28 cellular contexts compared by ENCODE assay signal in the genomic region with DNA sequence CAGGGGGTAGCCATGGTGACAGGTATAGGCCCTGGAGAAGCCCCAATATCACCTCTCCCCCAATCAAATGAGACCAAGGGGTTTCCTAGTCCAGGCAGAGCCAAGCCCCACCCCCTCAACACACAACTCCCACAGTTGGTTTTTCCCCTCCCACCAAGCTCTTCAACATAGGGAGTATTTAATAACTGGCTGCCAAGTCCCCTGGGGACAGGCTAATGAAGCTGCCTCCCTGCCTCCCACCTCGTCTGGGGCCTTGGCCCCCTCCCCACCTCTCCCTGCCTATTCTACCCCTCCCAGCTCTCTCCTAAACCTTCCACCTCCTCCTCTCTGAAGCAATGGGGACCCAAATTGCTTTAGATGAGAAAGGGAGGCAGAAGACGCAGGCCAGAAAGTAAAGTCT. TPM values are rescaled to one million over a fixed set of nuclear protein-coding genes. Genes with fewer than 3 reads are reported as not detected.
A peak's percentile ranks its signal among the peaks of the same experiment; 100 is the strongest.
DNase-seq lines count a peak whose midpoint lies in the region; ATAC-seq and TF ChIP-seq lines count a peak whose summit lies in the region.
"Had no signal": no experiment of that assay in that cellular context is flagged by ENCODE, and none has a peak within 500 bp of the region (broad histone marks: within the 10 kb centered on the region; RNA-seq: fewer than 3 reads in every experiment).

No MANE protein-coding gene starts in this region.

- no peak overlapping the region for H3K27ac ChIP-seq in dorsolateral prefrontal cortex
- no peak overlapping the region for H3K27ac ChIP-seq in gastrocnemius medialis
- H3K27ac ChIP-seq: left ventricle myocardium inferior, stomach, tibial artery had no signal

- peak; percentile 16 for DNase-seq in activated naive CD4-positive, alpha-beta T cell treated with anti-CD3 and anti-CD28 coated beads, Interleukin-2, amount 10 ng/mL, durations not matched to agents 7 days and 5 days
- DNase-seq in activated naive CD4-positive, alpha-beta T cell treated with anti-CD3 and anti-CD28 coated beads, Interleukin-2, amount 50 U/mL, for 16 hours, result no peak
- DNase-seq in NCI-H1417 treated with DMSO at 0.1 percent for 48 hours (lab: John Stamatoyannopoulos, UW), result peak; percentile 34
- DNase-seq in memory B cell (ENCODE audit: low spot score in 2 of 2), result no peak
- no peak for DNase-seq in dorsolateral prefrontal cortex
- no peak for DNase-seq in NCI-H1436 treated with DMSO at 0.1 percent for 48 hours (lab: John Stamatoyannopoulos, UW)
- no peak for DNase-seq in gastrocnemius medialis
- DNase-seq: ACHN; activated CD4-positive, alpha-beta T cell treated with anti-CD3 and anti-CD28 coated beads for 1 hour; central memory CD4-positive, alpha-beta T cell; DND-41; H9; left ventricle myocardium inferior; naive thymus-derived CD8-positive, alpha-beta T cell; NCI-H1436; small intestine; stomach; T-helper 2 cell; tibial artery had no signal

- no peak overlapping the region for H3K4me3 Mint-ChIP-seq in activated naive CD4-positive, alpha-beta T cell treated with anti-CD3 and anti-CD28 coated beads, Interleukin-2, amount 10 ng/mL, durations not matched to agents 7 days and 5 days
- no peak overlapping the region for H3K4me3 Mint-ChIP-seq in memory B cell
- H3K4me3 Mint-ChIP-seq: H9, mesothelial cell of epicardium had no signal

- no peaks in the 10 kb centered on the region for H3K36me3 ChIP-seq in gastrocnemius medialis
- H3K36me3 ChIP-seq: left ventricle myocardium inferior, stomach, tibial artery had no signal

- H3K4me3 ChIP-seq in dorsolateral prefrontal cortex, result no peak overlapping the region
- H3K4me3 ChIP-seq in gastrocnemius medialis, result no peak overlapping the region
- H3K4me3 ChIP-seq: left ventricle myocardium inferior, stomach, tibial artery had no signal

- H3K4me1 Mint-ChIP-seq in activated naive CD4-positive, alpha-beta T cell treated with anti-CD3 and anti-CD28 coated beads, Interleukin-2, amount 10 ng/mL, durations not matched to agents 7 days and 5 days, result peaks cover 37% of the 10 kb centered on the region
- H3K4me1 Mint-ChIP-seq in memory B cell, result peaks cover 27% of the 10 kb centered on the region
- H3K4me1 Mint-ChIP-seq: mesothelial cell of epicardium had no signal

- no peaks in the 10 kb centered on the region for H3K36me3 Mint-ChIP-seq in activated naive CD4-positive, alpha-beta T cell treated with anti-CD3 and anti-CD28 coated beads, Interleukin-2, amount 10 ng/mL, durations not matched to agents 7 days and 5 days
- H3K36me3 Mint-ChIP-seq in memory B cell, result peaks cover 2% of the 10 kb centered on the region
- H3K36me3 Mint-ChIP-seq: mesothelial cell of epicardium had no signal

- H3K4me1 ChIP-seq in gastrocnemius medialis, result no peaks in the 10 kb centered on the region
- H3K4me1 ChIP-seq: tibial artery had no signal

- no peaks in the 10 kb centered on the region for H3K27me3 ChIP-seq in dorsolateral prefrontal cortex
- H3K27me3 ChIP-seq in gastrocnemius medialis, result no peaks in the 10 kb centered on the region
- H3K27me3 ChIP-seq: tibial artery had no signal

- TF ChIP-seq POLR2A in gastrocnemius medialis (IDR thresholded peaks at IDR 0.05), result no peak

- no peaks in the 10 kb centered on the region for H3K9me3 Mint-ChIP-seq in activated naive CD4-positive, alpha-beta T cell treated with anti-CD3 and anti-CD28 coated beads, Interleukin-2, amount 10 ng/mL, durations not matched to agents 7 days and 5 days
- peaks cover under 1% of the 10 kb centered on the region for H3K9me3 Mint-ChIP-seq in memory B cell
- H3K9me3 Mint-ChIP-seq: H9, mesothelial cell of epicardium had no signal

- ATAC-seq in memory B cell (ENCODE audit: low read depth), result no peak
- ATAC-seq in gastrocnemius medialis, result no peak
- ATAC-seq: SK-N-SH treated with all-trans-retinoic acid at 6 μM for 48 hours had no signal

- no peak overlapping the region for H3K27ac Mint-ChIP-seq in activated naive CD4-positive, alpha-beta T cell treated with anti-CD3 and anti-CD28 coated beads, Interleukin-2, amount 10 ng/mL, durations not matched to agents 7 days and 5 days
- peak overlapping the region; percentile 58 for H3K27ac Mint-ChIP-seq in memory B cell
- H3K27ac Mint-ChIP-seq: mesothelial cell of epicardium had no signal

- CTCF ChIA-PET in activated naive CD4-positive, alpha-beta T cell treated with anti-CD3 and anti-CD28 coated beads, Interleukin-2, amount 10 ng/mL, durations not matched to agents 7 days and 5 days (lab: Charles Lee), result interaction anchor here (1.4 kb wide), 1 partner anchor 164 kb away, joined by 3 read pairs; no protein-coding TSS in a partner anchor

- in situ Hi-C loops in gastrocnemius medialis (cut with MboI; ENCODE audit: low sequenced_read_pairs in 4 of 4), result no loop called here

- no peaks in the 10 kb centered on the region for H3K9me3 ChIP-seq in gastrocnemius medialis
- H3K9me3 ChIP-seq: left ventricle myocardium inferior, stomach, tibial artery had no signal

- intact Hi-C loops in dorsolateral prefrontal cortex (cut with DNase I), result no loop called here
- intact Hi-C loops in gastrocnemius medialis (cut with DNase I; ENCODE audit: low total_unique reads), result no loop called here

- no peak for TF ChIP-seq CTCF in dorsolateral prefrontal cortex (IDR thresholded peaks at IDR 0.05 in 54 of 56, conservative IDR thresholded peaks at IDR 0.05 in 2 of 56; ENCODE audit: low read depth in 1 of 56, partially characterized antibody in 56 of 56)
- TF ChIP-seq CTCF in gastrocnemius medialis (IDR thresholded peaks at IDR 0.05 in 4 of 5, conservative IDR thresholded peaks at IDR 0.05 in 1 of 5), result no peak

- H3K27me3 Mint-ChIP-seq in activated naive CD4-positive, alpha-beta T cell treated with anti-CD3 and anti-CD28 coated beads, Interleukin-2, amount 10 ng/mL, durations not matched to agents 7 days and 5 days, result peaks cover 63% of the 10 kb centered on the region
- peaks cover 17% of the 10 kb centered on the region for H3K27me3 Mint-ChIP-seq in memory B cell

RNA-seq across cellular contexts. Expression of gene CPLX2, which starts 23.4 kb away (rescaled TPM):
- total RNA-seq in dorsolateral prefrontal cortex (100 to 1,000 TPM; 142 to 692 (median 488) TPM), gastrocnemius medialis (not detected)
- total RNA-seq: dermis microvascular lymphatic vessel endothelial cell; endothelial cell of umbilical vein; fibroblast of lung; HT1080; left ventricle myocardium inferior; M059J; mesothelial cell of epicardium; naive thymus-derived CD8-positive, alpha-beta T cell; osteoblast; renal cortical epithelial cell had no signal

Comparison
In these comparisons a context has a peak if more than half of its experiments do, and no peak if none do; other contexts are left out.
1. DNase-seq: peak in activated naive CD4-positive, alpha-beta T cell treated with anti-CD3 and anti-CD28 coated beads, Interleukin-2, amount 10 ng/mL, durations not matched to agents 7 days and 5 days (single experiment) and NCI-H1417 treated with DMSO at 0.1 percent for 48 hours (single experiment); none in activated naive CD4-positive, alpha-beta T cell treated with anti-CD3 and anti-CD28 coated beads, Interleukin-2, amount 50 U/mL, for 16 hours (single experiment), memory B cell (0 of 2), dorsolateral prefrontal cortex (0 of 10), NCI-H1436 treated with DMSO at 0.1 percent for 48 hours (single experiment) and gastrocnemius medialis (0 of 2).
2. RNA of gene CPLX2, which starts 23.4 kb away (total RNA-seq): 142 to 692 TPM in dorsolateral prefrontal cortex; not detected in gastrocnemius medialis; every median in the first group is over 100 times any median in the second.